22 cellular contexts compared by ENCODE assay signal in the genomic region with DNA sequence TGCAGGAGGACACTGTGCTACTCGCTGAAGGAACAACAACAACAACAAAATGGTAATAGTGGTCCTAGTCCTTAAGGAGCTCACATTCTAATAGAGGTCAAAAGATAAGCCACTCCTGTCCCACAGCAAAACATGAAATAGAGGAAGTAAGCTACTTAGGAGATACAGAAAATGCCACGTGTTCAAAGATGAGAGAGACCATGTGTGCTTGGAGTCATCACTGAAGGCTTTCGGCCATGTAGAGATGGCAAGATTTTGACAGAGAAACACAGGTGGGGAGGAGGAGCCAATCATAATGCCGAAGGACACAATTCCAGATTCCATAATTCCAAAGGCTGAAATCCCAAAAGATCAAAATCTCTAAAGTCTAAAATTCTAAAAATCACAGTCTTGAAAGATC. TPM values are rescaled to one million over a fixed set of nuclear protein-coding genes. Genes with fewer than 3 reads are reported as not detected.
A peak's percentile ranks its signal among the peaks of the same experiment; 100 is the strongest.
DNase-seq lines count a peak whose midpoint lies in the region; ATAC-seq, FAIRE-seq and TF ChIP-seq lines count a peak whose summit lies in the region.
"Had no signal": no experiment of that assay in that cellular context is flagged by ENCODE, and none has a peak within 500 bp of the region (broad histone marks: within the 10 kb centered on the region; RNA-seq: fewer than 3 reads in every experiment).

No MANE protein-coding gene starts in this region.

- H3K9ac ChIP-seq in K562 (ENCODE audit: insufficient read depth in 1 of 2, low read depth in 2 of 2, low read length in 2 of 2), result no peak overlapping the region

- no peaks in the 10 kb centered on the region for H4K20me1 ChIP-seq in K562 (replicated peaks; ENCODE audit: control insufficient read depth, insufficient read depth, low read length)

- H3K9me3 ChIP-seq in K562 (replicated peaks; ENCODE audit: control insufficient read depth, insufficient read depth, low read depth, low read length) (no peaks in the 10 kb centered on the region), esophagus muscularis mucosa (no peaks in the 10 kb centered on the region)

- no TSS peak for BruUV-seq in K562 (replicated peaks; lab: Mats Ljungman, UMichigan)

- TF ChIP-seq POLR2A in GM12892 (IDR thresholded peaks at IDR 0.05; ENCODE audit: low read depth, low read length), result no peak
- TF ChIP-seq POLR2A in K562 (conservative IDR thresholded peaks at IDR 0.05), result no peak
- no peak for TF ChIP-seq POLR2A in esophagus muscularis mucosa (IDR thresholded peaks at IDR 0.05; ENCODE audit: low read depth)

- FAIRE-seq in GM12892 (lab: Jason Lieb, UNC), result peak; percentile 42
- FAIRE-seq in K562 (lab: Jason Lieb, UNC), result no peak
- FAIRE-seq: A204.1 had no signal

- CTCF ChIA-PET in K562 (lab: Yijun Ruan, JAX; ENCODE audit: low intra/inter-chr PET ratio), result no interaction called here

- in situ Hi-C loops in KBM-7 (cut with MboI; ENCODE audit: low pct_unique_long_range_greater_than_20kb, low sequenced_read_pairs), result no loop called here
- in situ Hi-C loops in K562 (cut with MboI), result no loop called here
- in situ Hi-C loops in G401 (cut with HindIII; ENCODE audit: low sequenced_read_pairs), result no loop called here

- TF ChIP-seq RAD21 in K562 (CRISPR knock-in tag; conservative IDR thresholded peaks at IDR 0.05 in 1 of 2, IDR thresholded peaks at IDR 0.05 in 1 of 2), result no peak

- 0% methylated on average over 4 of the region's 4 CpGs for WGBS in K562 (ENCODE audit: insufficient coverage, low coverage, missing lambda C conversion rate)
- 82% methylated on average over 4 of the region's 4 CpGs for WGBS in esophagus muscularis mucosa

- no peaks in the 10 kb centered on the region for H3K9me1 ChIP-seq in K562 (ENCODE audit: control insufficient read depth, insufficient read depth, low read length)

- no peak for TF ChIP-seq EP300 in K562 (IDR thresholded peaks at IDR 0.05; ENCODE audit: low read length)
- no peak for TF ChIP-seq EP300 in esophagus muscularis mucosa (IDR thresholded peaks at IDR 0.05)

- intact Hi-C loops in K562 (cut with micrococcal nuclease) (no loop called here), esophagus muscularis mucosa (cut with DNase I) (no loop called here), posterior vena cava (cut with DNase I) (no loop called here)

- no peaks in the 10 kb centered on the region for H3K27me3 ChIP-seq in K562 (ENCODE audit: control insufficient read depth in 2 of 2, insufficient read depth in 2 of 2, low read length in 2 of 2)
- H3K27me3 ChIP-seq in esophagus muscularis mucosa, result no peaks in the 10 kb centered on the region

- no peak overlapping the region for H3K27ac ChIP-seq in K562 (ENCODE audit: extremely low read depth, low read depth, low read length)
- no peak overlapping the region for H3K27ac ChIP-seq in esophagus muscularis mucosa (replicated peaks in 1 of 4)

- no peak overlapping the region for H3K4me3 ChIP-seq in K562
- no peak overlapping the region for H3K4me3 ChIP-seq in esophagus muscularis mucosa

- H3K4me1 ChIP-seq in K562 (replicated peaks in 1 of 2; ENCODE audit: control insufficient read depth in 2 of 2, insufficient read depth in 2 of 2, low read length in 2 of 2), result no peaks in the 10 kb centered on the region
- H3K4me1 ChIP-seq in esophagus muscularis mucosa, result no peaks in the 10 kb centered on the region

- DNase-seq in GM12892 (ENCODE audit: insufficient read length) (no peak), KBM-7 (peak; percentile 22), OCI-M1 (lab: John Stamatoyannopoulos, UW) (peak; percentile 65), K562 (ENCODE audit: extremely low read depth in 1 of 4, low spot score in 3 of 4) (peak in 1 of 4 experiments; percentile 3), esophagus muscularis mucosa (ENCODE audit: extremely low spot score) (no peak), G401 (ENCODE audit: low spot score) (no peak), GM19240 (ENCODE audit: insufficient read length, low spot score) (no peak), posterior vena cava (ENCODE audit: low spot score) (no peak)
- DNase-seq: C1 segment of cervical spinal cord, EL, H7, NCI-H1417, NCI-H1930, NCI-H2171, NCI-H774, SIG-M5, SW 1271 had no signal

- H3K4me2 ChIP-seq in K562 (ENCODE audit: insufficient read depth, low read length), result no peak overlapping the region

- POLR2A ChIA-PET in K562 (lab: Yijun Ruan, JAX), result no interaction called here

- no peak for ATAC-seq in K562

- H2AFZ ChIP-seq in K562 (ENCODE audit: low read depth, low read length), result peak overlapping the region; percentile 68

- H3K79me2 ChIP-seq in K562 (ENCODE audit: control insufficient read depth, insufficient read depth, low read length), result no peaks in the 10 kb centered on the region

- TF ChIP-seq CTCF in K562 (IDR thresholded peaks at IDR 0.05 in 2 of 3, conservative IDR thresholded peaks at IDR 0.05 in 1 of 3; ENCODE audit: insufficient read depth in 2 of 3, low read depth in 1 of 3, low read length in 3 of 3) (no peak), esophagus muscularis mucosa (IDR thresholded peaks at IDR 0.05) (no peak)

- H3K36me3 ChIP-seq in K562 (ENCODE audit: control insufficient read depth, insufficient read depth, low read length), result no peaks in the 10 kb centered on the region
- no peaks in the 10 kb centered on the region for H3K36me3 ChIP-seq in esophagus muscularis mucosa

TF ChIP-seq in K562, 482 proteins besides CTCF, POLR2A, EP300 and RAD21 (continues in another document):
- no peak for TF ChIP-seq ARNT (IDR thresholded peaks at IDR 0.05)
- TF ChIP-seq L3MBTL2 (IDR thresholded peaks at IDR 0.05), result peak; percentile 37; the same call in 1 of the 2 replicates
- TF ChIP-seq ETV1 (tag; conservative IDR thresholded peaks at IDR 0.05; ENCODE audit: low read depth), result no peak
- TF ChIP-seq CREB3L1 (IDR thresholded peaks at IDR 0.05; ENCODE audit: borderline replicate concordance, low read depth), result 0 out of 2 replicates have a peak, but pooled peaks have one; percentile 23

RNA-seq across cellular contexts. Expression of gene RIOX2, which starts 24.8 kb away (rescaled TPM):
- polyA plus RNA-seq in GM12892 (2012; ENCODE audit: missing spikeins), result 27.0 TPM
- 23.9 and 30.1 TPM in 2 replicates for total RNA-seq in K562 (2011; cell fraction: chromatin; rRNA removed; ENCODE audit: low replicate concordance)
- 16.3 and 16.6 TPM in 2 replicates for total RNA-seq in K562 (2011; cell fraction: nucleolus; rRNA removed)
- 24.0 and 28.6 TPM in 2 replicates for total RNA-seq in K562 (2011; cell fraction: nucleoplasm; rRNA removed)
- 25.1 and 29.8 TPM in 2 replicates for total RNA-seq in K562 (2014; rRNA removed)
- 33.3 and 35.0 TPM in 2 replicates for total RNA-seq in K562 (2014; rRNA removed; fragmentation: Illumina TruSeq; extraction: Trizol)
- 29.3 and 33.1 TPM in 2 replicates for total RNA-seq in K562 (2015; rRNA removed; fragmentation: Illumina TruSeq; extraction: Trizol)
- 22.2 and 24.0 TPM in 2 replicates for total RNA-seq in K562 (2021)
- 21.1 and 33.7 TPM in 2 replicates for polyA plus RNA-seq in K562 (2011; rRNA removed)
- polyA plus RNA-seq in K562 (2011; cell fraction: cytosol; rRNA removed), result 11.2 and 13.9 TPM in 2 replicates
- 23.2 and 23.7 TPM in 2 replicates for polyA plus RNA-seq in K562 (2011; cell fraction: nucleus; rRNA removed)
- 12.8 and 18.1 TPM in 2 replicates for polyA plus RNA-seq in K562 (2012)
- 25.9 and 31.3 TPM in 2 replicates for polyA plus RNA-seq in K562 (2014; fragmentation: Illumina TruSeq; extraction: Trizol)
- 10 to 100 TPM; 32.6 to 56.0 TPM for polyA plus RNA-seq in K562 (2014; fragmentation: Nextera tagmentation; extraction: Ambion mirVana)
- 23.6 and 31.2 TPM in 2 replicates for polyA plus RNA-seq in K562 (2014; rRNA removed)
- 32.1 and 38.1 TPM in 2 replicates for polyA minus RNA-seq in K562 (2011; rRNA and poly(A)+ RNA removed)
- polyA minus RNA-seq in K562 (2011; cell fraction: cytosol; rRNA and poly(A)+ RNA removed), result 9.2 and 19.4 TPM in 2 replicates
- polyA minus RNA-seq in K562 (2011; cell fraction: nucleus; rRNA and poly(A)+ RNA removed), result 29.9 and 32.2 TPM in 2 replicates
- 10 to 100 TPM; 19.5 to 24.2 (median 21.7) TPM for total RNA-seq in esophagus muscularis mucosa
- 28.3 and 32.3 TPM in 2 replicates for total RNA-seq in G401 (2014; rRNA removed; shearing (Covaris generic))
- 10 to 100 TPM; 17.1 to 20.0 TPM for total RNA-seq in posterior vena cava

RNA-seq across cellular contexts. Expression of gene GABRR3, which starts 38.1 kb away (rescaled TPM):
- not detected for polyA plus RNA-seq in GM12892 (2012; ENCODE audit: missing spikeins)
- not detected in 2 replicates for total RNA-seq in K562 (2011; cell fraction: chromatin; rRNA removed; ENCODE audit: low replicate concordance)
- total RNA-seq in K562 (2011; cell fraction: nucleolus; rRNA removed), result not detected in 2 replicates
- not detected in 2 replicates for total RNA-seq in K562 (2011; cell fraction: nucleoplasm; rRNA removed)
- not detected in 2 replicates for total RNA-seq in K562 (2014; rRNA removed)
- total RNA-seq in K562 (2014; rRNA removed; fragmentation: Illumina TruSeq; extraction: Trizol), result not detected in 2 replicates
- not detected in 2 replicates for total RNA-seq in K562 (2015; rRNA removed; fragmentation: Illumina TruSeq; extraction: Trizol)
- not detected in 2 replicates for total RNA-seq in K562 (2021)
- not detected in 2 replicates for polyA plus RNA-seq in K562 (2011; rRNA removed)
- polyA plus RNA-seq in K562 (2011; cell fraction: cytosol; rRNA removed), result not detected in 2 replicates
- polyA plus RNA-seq in K562 (2011; cell fraction: nucleus; rRNA removed), result not detected in 2 replicates
- polyA plus RNA-seq in K562 (2012), result not detected in 2 replicates
- polyA plus RNA-seq in K562 (2014; fragmentation: Illumina TruSeq; extraction: Trizol), result not detected in 2 replicates
- not detected for polyA plus RNA-seq in K562 (2014; fragmentation: Nextera tagmentation; extraction: Ambion mirVana)
- polyA plus RNA-seq in K562 (2014; rRNA removed), result not detected in 2 replicates
- polyA minus RNA-seq in K562 (2011; rRNA and poly(A)+ RNA removed), result not detected in 2 replicates
- polyA minus RNA-seq in K562 (2011; cell fraction: cytosol; rRNA and poly(A)+ RNA removed), result not detected in 2 replicates
- polyA minus RNA-seq in K562 (2011; cell fraction: nucleus; rRNA and poly(A)+ RNA removed), result not detected in 2 replicates
- total RNA-seq in esophagus muscularis mucosa, result not detected
- total RNA-seq in G401 (2014; rRNA removed; shearing (Covaris generic)), result not detected in 2 replicates
- total RNA-seq in posterior vena cava, result not detected
- total RNA-seq: H7, HT1080, M059J, NCI-H460 had no signal
- polyA plus RNA-seq: IgD-negative memory B cell had no signal

Comparison
In these comparisons a context has a peak if more than half of its experiments do, and no peak if none do; other contexts are left out.
1. DNase-seq: peak in KBM-7 (single experiment) and OCI-M1 (single experiment); none in GM12892 (single experiment), esophagus muscularis mucosa (single experiment), G401 (single experiment), GM19240 (single experiment) and posterior vena cava (single experiment).